4 cellular contexts compared by ENCODE assay signal in the genomic region with DNA sequence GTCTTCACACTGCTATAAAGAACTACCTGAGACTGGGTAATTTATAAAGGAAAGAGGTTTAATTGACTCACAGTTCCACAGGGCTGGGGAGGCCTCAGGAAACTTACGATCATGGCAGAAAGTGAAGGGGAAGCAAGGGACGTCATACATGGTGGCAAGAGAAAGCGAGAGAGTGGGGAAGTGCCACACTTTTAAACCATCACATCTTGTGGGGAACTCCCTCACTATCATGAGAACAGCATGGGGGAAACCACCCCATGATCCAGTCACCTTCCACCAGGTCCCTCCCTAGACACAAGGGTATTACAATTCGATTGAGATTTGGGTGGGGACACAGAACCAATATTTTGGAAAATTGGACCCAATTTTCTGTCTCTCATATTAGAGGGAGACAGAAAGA. TPM values are rescaled to one million over a fixed set of nuclear protein-coding genes. Genes with fewer than 3 reads are reported as not detected.
"Had no signal": no experiment of that assay in that cellular context is flagged by ENCODE, and none has a peak within 500 bp of the region (broad histone marks: within the 10 kb centered on the region; RNA-seq: fewer than 3 reads in every experiment).

No MANE protein-coding gene starts in this region.

RNA-seq across cellular contexts. Expression of gene NKX2-5, which starts 17.6 kb away (rescaled TPM):
- total RNA-seq: M059J, OCI-LY7, RPMI7951, SK-MEL-5 had no signal
